In genomic region chr10:62001898-62002297, GRCh38 we compare ENCODE assay signal across 15 cellular contexts.
A peak's percentile ranks its signal among the peaks of the same experiment; 100 is the strongest.
DNase-seq lines count a peak whose midpoint lies in the region; ATAC-seq, FAIRE-seq and TF ChIP-seq lines count a peak whose summit lies in the region.
"Had no signal": no experiment of that assay in that cellular context is flagged by ENCODE, and none has a peak within 500 bp of the region (broad histone marks: within the 10 kb centered on the region; RNA-seq: fewer than 3 reads in every experiment).

No MANE protein-coding gene starts in this region.

- H3K9me3 ChIP-seq in GM12878 (replicated peaks; ENCODE audit: control insufficient read depth, insufficient read depth, low read length): peaks cover 6% of the 10 kb centered on the region; the same call in 2 of the 3 replicates
- no peaks in the 10 kb centered on the region for H3K9me3 ChIP-seq in tibial artery
- H3K9me3 ChIP-seq in tibial nerve: no peaks in the 10 kb centered on the region

- peaks cover 3% of the 10 kb centered on the region for H3K9me3 Mint-ChIP-seq in activated T-cell treated with anti-CD3 and anti-CD28 coated beads, Interleukin-2, amount 50 U/mL, for 4 hours
- H3K9me3 Mint-ChIP-seq in IgD-negative memory B cell: peaks cover 0 to 6% (median 3%) of the 10 kb centered on the region in 3 donors

- SMC1A ChIA-PET in GM12878 (lab: Charles Lee; ENCODE audit: uncharacterized antibody, unreplicated experiment): interaction anchor here (0.9 to 2.0 kb wide), 10 partner anchors 13 to 603 kb away, joined by 3 to 8 read pairs (median 3); no protein-coding TSS in a partner anchor

- in situ Hi-C loops in GM12878 (cut with MboI): no loop called here

- BruUV-seq in GM12878 (replicated peaks; lab: Mats Ljungman, UMichigan): no TSS peak

- WGBS in GM12878 (ENCODE audit: insufficient coverage, insufficient replicate concordance, low lambda C conversion rate, missing lambda C conversion rate): under 1% methylated on average over 5 of the region's 5 CpGs
- WGBS in tibial nerve, 2 donors: 66 to 72% methylated on average over 5 of the region's 5 CpGs

- H3K9ac ChIP-seq in GM12878 (ENCODE audit: control insufficient read depth, insufficient read depth, low read length): peak overlapping the region; percentile 37; the same call in 1 of the 2 replicates
- H3K9ac ChIP-seq: parathyroid adenoma had no signal

- TF ChIP-seq RAD21 in GM12878 (IDR thresholded peaks at IDR 0.05; ENCODE audit: insufficient read depth, low read depth, low read length): no peak

- H3K4me3 ChIP-seq in GM12878: no peak overlapping the region
- no peak overlapping the region for H3K4me3 ChIP-seq in tibial artery
- no peak overlapping the region for H3K4me3 ChIP-seq in tibial nerve

- no peaks in the 10 kb centered on the region for H4K20me1 ChIP-seq in GM12878 (ENCODE audit: control insufficient read depth, insufficient read depth)

- H2AFZ ChIP-seq in GM12878 (ENCODE audit: control insufficient read depth, low read depth, low read length): no peak overlapping the region
- H2AFZ ChIP-seq: parathyroid adenoma had no signal

- POLR2A ChIA-PET in GM12878 (lab: Charles Lee): interaction anchor here (1.0 to 1.4 kb wide), 3 partner anchors 14 to 20 kb away, joined by 3 read pairs; no protein-coding TSS in a partner anchor

- peaks cover 78% of the 10 kb centered on the region for H3K4me1 Mint-ChIP-seq in activated T-cell treated with anti-CD3 and anti-CD28 coated beads, Interleukin-2, amount 50 U/mL, for 4 hours (ENCODE audit: low read depth)
- peaks cover 63 to 84% (median 67%) of the 10 kb centered on the region in 3 donors for H3K4me1 Mint-ChIP-seq in IgD-negative memory B cell

- intact Hi-C loops in GM12878 (cut with micrococcal nuclease; ENCODE audit: unreplicated experiment): loop anchor here (2.0 kb wide), 2 partner anchors 37 to 57 kb away; no protein-coding TSS in a partner anchor
- intact Hi-C loops in tibial artery (cut with DNase I; ENCODE audit: low total_unique reads): no loop called here

- H3K27me3 ChIP-seq in GM12878 (replicated peaks in 1 of 2; ENCODE audit: control insufficient read depth in 2 of 2, insufficient read depth in 2 of 2, low read length in 1 of 2): no peaks in the 10 kb centered on the region
- H3K27me3 ChIP-seq in tibial artery: no peaks in the 10 kb centered on the region
- H3K27me3 ChIP-seq in tibial nerve: no peaks in the 10 kb centered on the region

- CTCF ChIA-PET in GM12878 (lab: Yijun Ruan, JAX): interaction anchor here (1.2 to 1.4 kb wide), 2 partner anchors 13 to 36 kb away, joined by 3 to 5 read pairs; no protein-coding TSS in a partner anchor

- H3K36me3 ChIP-seq in GM12878 (ENCODE audit: control insufficient read depth in 2 of 2, insufficient read depth in 2 of 2, low read length in 1 of 2) (peaks cover 0 to 4% of the 10 kb centered on the region in 2 experiments; a peak in 2 of 4 replicates), tibial artery (peaks cover 0 to 7% (median 0%) of the 10 kb centered on the region in 3 donors), tibial nerve (peaks cover 0 to 14% (median 0%) of the 10 kb centered on the region in 3 donors)

- H3K79me2 ChIP-seq in GM12878 (ENCODE audit: control insufficient read depth, insufficient read depth, low read length): peaks cover 42% of the 10 kb centered on the region
- H3K79me2 ChIP-seq: parathyroid adenoma had no signal

- H3K27ac ChIP-seq in GM12878 (ENCODE audit: control insufficient read depth, insufficient read depth) (peak overlapping the region; percentile 96), tibial artery (peak overlapping the region; percentile 42 to 67), tibial nerve (no peak overlapping the region)
- H3K27ac ChIP-seq: parathyroid adenoma, RWPE1, VCaP had no signal

- no peak for DNase-seq in activated T-cell treated with anti-CD3 and anti-CD28 coated beads, Interleukin-2, amount 50 U/mL, for 4 hours
- no peak for DNase-seq in activated T-cell treated with anti-CD3 and anti-CD28 coated beads, Interleukin-2, amount 50 U/mL, for 48 hours
- DNase-seq in GM12878 (ENCODE audit: low read depth, low spot score): no peak
- DNase-seq in tibial artery: no peak
- DNase-seq in occipital lobe (lab: John Stamatoyannopoulos, UW): no peak
- no peak for DNase-seq in tibial nerve (ENCODE audit: low spot score in 2 of 2)
- DNase-seq in kidney glomerular epithelial cell (lab: John Stamatoyannopoulos, UW): no peak
- DNase-seq: KBM-7, left cardiac atrium, NCI-H1048, NCI-H774 had no signal

- no peaks in the 10 kb centered on the region for H3K27me3 Mint-ChIP-seq in activated T-cell treated with anti-CD3 and anti-CD28 coated beads, Interleukin-2, amount 50 U/mL, for 4 hours (ENCODE audit: low read depth)
- no peaks in the 10 kb centered on the region for H3K27me3 Mint-ChIP-seq in IgD-negative memory B cell

- peak overlapping the region; percentile 81; the same call in 1 of the 2 replicates for H3K4me2 ChIP-seq in GM12878 (ENCODE audit: control insufficient read depth, insufficient read depth)

- peak; percentile 57 to 81 for ATAC-seq in activated T-cell treated with anti-CD3 and anti-CD28 coated beads, Interleukin-2, amount 50 U/mL, for 4 hours
- peak; percentile 1; the same call in 2 of the 3 replicates for ATAC-seq in GM12878
- ATAC-seq: left cardiac atrium had no signal

- peak; percentile 49 to 64; a peak in 1 of 4 replicates for TF ChIP-seq EP300 in GM12878 (IDR thresholded peaks at IDR 0.05; ENCODE audit: borderline replicate concordance in 1 of 2, control insufficient read depth in 1 of 2, low read depth in 2 of 2, low read length in 2 of 2)
- TF ChIP-seq EP300 in tibial nerve (IDR thresholded peaks at IDR 0.05): no peak

- H3K27ac Mint-ChIP-seq in IgD-negative memory B cell: peak overlapping the region; percentile 33 to 99 (median 95)

- FAIRE-seq in GM12878 (lab: Jason Lieb, UNC): no peak

- peaks cover 73% of the 10 kb centered on the region for H3K36me3 Mint-ChIP-seq in activated T-cell treated with anti-CD3 and anti-CD28 coated beads, Interleukin-2, amount 50 U/mL, for 4 hours (ENCODE audit: insufficient read depth)
- H3K36me3 Mint-ChIP-seq in IgD-negative memory B cell: peaks cover 34% of the 10 kb centered on the region

- TF ChIP-seq POLR2A in GM12878 (IDR thresholded peaks at IDR 0.05; ENCODE audit: low read depth, low read length) (no peak), tibial nerve (IDR thresholded peaks at IDR 0.05) (no peak)

- RAD21 ChIA-PET in GM12878 (lab: Charles Lee; ENCODE audit: unreplicated experiment): interaction anchor here (0.9 kb wide), 1 partner anchor 101 kb away, joined by 3 read pairs; the partner anchor contains the start of gene ARID5B

- TF ChIP-seq CTCF in GM12878 (IDR thresholded peaks at IDR 0.05 in 2 of 3, conservative IDR thresholded peaks at IDR 0.05 in 1 of 3; ENCODE audit: control insufficient read depth in 2 of 3, extremely low read depth in 1 of 3, insufficient read depth in 1 of 3, low read depth in 3 of 3, low read length in 3 of 3) (no peak), tibial artery (IDR thresholded peaks at IDR 0.05) (no peak), tibial nerve (IDR thresholded peaks at IDR 0.05) (no peak)

- H3K4me1 ChIP-seq in GM12878 (ENCODE audit: control insufficient read depth, insufficient read depth, low read length) (peaks cover 42% of the 10 kb centered on the region), tibial artery (peaks cover 0 to 60% (median 18%) of the 10 kb centered on the region in 4 donors), tibial nerve (peaks cover 0 to 26% (median 11%) of the 10 kb centered on the region in 4 donors)
- H3K4me1 ChIP-seq: parathyroid adenoma had no signal

- H3K4me3 Mint-ChIP-seq in activated T-cell treated with anti-CD3 and anti-CD28 coated beads, Interleukin-2, amount 50 U/mL, for 4 hours: no peak overlapping the region
- H3K4me3 Mint-ChIP-seq in IgD-negative memory B cell: peak overlapping the region; percentile 44 to 87 (median 76)

TF ChIP-seq in GM12878, 131 proteins besides CTCF, POLR2A, EP300 and RAD21 (continues in another document):
- TF ChIP-seq RAD51 (IDR thresholded peaks at IDR 0.05) (no peak), ZNF207 (IDR thresholded peaks at IDR 0.05; ENCODE audit: borderline replicate concordance) (no peak), CREM (IDR thresholded peaks at IDR 0.05; ENCODE audit: low read depth) (peak; percentile 71), JUNB (IDR thresholded peaks at IDR 0.05) (peak; percentile 87), FOXM1 (IDR thresholded peaks at IDR 0.05; ENCODE audit: low read depth, low read length) (peak; percentile 88; the same call in 1 of the 2 replicates), DPF2 (IDR thresholded peaks at IDR 0.05) (no peak), KLF5 (IDR thresholded peaks at IDR 0.05; ENCODE audit: partially characterized antibody) (no peak), NR2C1 (IDR thresholded peaks at IDR 0.05) (no peak), SPI1 (IDR thresholded peaks at IDR 0.05; ENCODE audit: borderline replicate concordance, insufficient read depth, low read depth, low read length) (no peak), ESRRA (IDR thresholded peaks at IDR 0.05; ENCODE audit: low read length) (no peak), CEBPB (IDR thresholded peaks at IDR 0.05; ENCODE audit: borderline replicate concordance in 1 of 2, low read depth in 2 of 2, low read length in 2 of 2) (no peak), ZZZ3 (IDR thresholded peaks at IDR 0.05; ENCODE audit: control insufficient read depth, insufficient read length, low read depth) (no peak), CHD1 (IDR thresholded peaks at IDR 0.05; ENCODE audit: low read depth, low read length) (no peak)

Comparison
In these comparisons a context has a peak if more than half of its experiments do, and no peak if none do; other contexts are left out.
1. H3K27ac ChIP-seq: peak in GM12878 (single experiment) and tibial artery (2 of 2); none in tibial nerve (0 of 4).